In the genomic region with DNA sequence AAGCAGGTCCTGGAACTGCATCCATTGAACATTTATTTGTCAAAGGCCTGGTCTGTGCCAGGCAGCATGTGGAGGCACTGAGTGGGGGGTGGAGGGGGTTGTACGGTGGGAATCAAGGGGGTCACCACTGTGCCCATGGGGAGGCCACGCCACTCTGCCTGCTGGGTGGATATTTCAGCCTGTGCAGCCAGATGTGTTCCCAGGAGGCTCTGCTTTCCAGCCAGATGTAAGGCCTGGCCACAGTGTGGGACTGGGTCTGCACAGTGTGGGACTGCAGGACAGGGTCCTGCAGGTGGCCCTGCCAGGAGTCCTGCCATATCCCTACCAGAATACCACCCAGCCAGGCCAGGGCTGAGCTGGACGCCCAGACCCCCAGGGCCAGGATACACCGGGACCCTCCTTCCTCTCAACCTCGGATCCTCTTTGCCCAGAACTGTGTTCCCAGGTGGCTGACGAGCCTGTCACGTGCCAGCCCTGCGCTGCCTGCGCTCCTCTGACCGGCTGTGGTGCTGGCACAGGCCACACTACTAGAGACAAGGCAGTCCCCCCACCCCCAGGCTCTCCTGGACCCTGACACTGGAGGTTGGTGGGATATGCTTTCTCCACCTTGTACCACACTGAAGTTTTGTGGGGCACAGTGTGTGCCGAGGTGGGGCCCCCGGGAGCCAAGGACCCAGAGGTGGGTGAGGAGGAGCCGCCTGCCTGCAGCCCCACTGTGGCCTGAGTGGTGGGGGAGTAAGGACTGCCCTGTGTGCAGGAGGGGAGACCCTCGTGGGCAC, we compare ENCODE assay signal across 14 cellular contexts. TPM values are rescaled to one million over a fixed set of nuclear protein-coding genes. Genes with fewer than 3 reads are reported as not detected.
DNase-seq lines count a peak whose midpoint lies in the region; ATAC-seq, FAIRE-seq and TF ChIP-seq lines count a peak whose summit lies in the region.
"Had no signal": no experiment of that assay in that cellular context is flagged by ENCODE, and none has a peak within 500 bp of the region (broad histone marks: within the 10 kb centered on the region; RNA-seq: fewer than 3 reads in every experiment).

No MANE protein-coding gene starts in this region.

- H3K4me3 ChIP-seq in kidney (ENCODE audit: low read length in 2 of 2) (no peak overlapping the region), stomach smooth muscle (ENCODE audit: low read length in 2 of 2) (no peak overlapping the region), lower leg skin (ENCODE audit: low read depth, poor library complexity, severe bottlenecking) (no peak overlapping the region)
- H3K4me3 ChIP-seq: thoracic aorta had no signal

- WGBS in lower leg skin, 2 donors, result 71 to 80% methylated on average over 13 of the region's 14 CpGs

- no peak for ATAC-seq in HG03378 (IDR thresholded peaks at IDR 0.05; ENCODE audit: unreplicated experiment)

- no peaks in the 10 kb centered on the region for H3K9me3 ChIP-seq in kidney (ENCODE audit: control insufficient read depth in 1 of 2, low read length in 2 of 2)
- H3K9me3 ChIP-seq in stomach smooth muscle (ENCODE audit: control insufficient read depth in 2 of 2, low read length in 2 of 2), result no peaks in the 10 kb centered on the region
- H3K9me3 ChIP-seq: thoracic aorta had no signal

- H3K4me1 ChIP-seq in kidney (ENCODE audit: control insufficient read depth in 1 of 2, insufficient read depth in 1 of 2, low read depth in 1 of 2, low read length in 2 of 2), result peaks cover 6 to 9% of the 10 kb centered on the region in 2 donors
- peaks cover 44% of the 10 kb centered on the region for H3K4me1 ChIP-seq in stomach smooth muscle (ENCODE audit: control insufficient read depth, insufficient read depth, low read length)

- no peak overlapping the region for H3K4me3 Mint-ChIP-seq in activated CD4-positive, alpha-beta memory T cell treated with anti-CD3 and anti-CD28 coated beads for 36 hours
- no peak overlapping the region for H3K4me3 Mint-ChIP-seq in activated CD4-positive, alpha-beta memory T cell treated with anti-CD3 and anti-CD28 coated beads, Interleukin-2, amount 10 ng/mL, durations not matched to agents 7 days and 5 days

- H3K36me3 ChIP-seq in kidney (ENCODE audit: control insufficient read depth in 1 of 2, insufficient read depth in 2 of 2, low read length in 2 of 2) (peaks cover 8 to 26% of the 10 kb centered on the region in 2 donors), stomach smooth muscle (ENCODE audit: control insufficient read depth in 2 of 2, insufficient read depth in 2 of 2, low read length in 2 of 2) (peaks cover 33 to 40% of the 10 kb centered on the region in 2 donors)

- no peak for DNase-seq in activated CD4-positive, alpha-beta memory T cell treated with anti-CD3 and anti-CD28 coated beads for 36 hours
- no peak for DNase-seq in activated CD4-positive, alpha-beta memory T cell treated with anti-CD3 and anti-CD28 coated beads, Interleukin-2, amount 10 ng/mL, durations not matched to agents 7 days and 5 days
- peak; percentile 68 for DNase-seq in kidney
- no peak for DNase-seq in lower leg skin (ENCODE audit: low spot score in 2 of 2)
- DNase-seq in NAMALWA (ENCODE audit: low spot score), result no peak
- DNase-seq: activated CD4-positive, CD25-positive, alpha-beta regulatory T cell treated with anti-CD3 and anti-CD28 coated beads, Interleukin-2, amount 50 U/mL, for 72 hours; DMS79 treated with DMSO at 0.1 percent for 48 hours; stimulated activated CD4-positive, alpha-beta T cell treated with anti-CD3 and anti-CD28 coated beads, Interleukin-1b, Interleukin-23, amount 100 ng/mL, for 48 hours had no signal

- H3K27me3 Mint-ChIP-seq in activated CD4-positive, alpha-beta memory T cell treated with anti-CD3 and anti-CD28 coated beads for 36 hours, result no peaks in the 10 kb centered on the region
- H3K27me3 Mint-ChIP-seq in activated CD4-positive, alpha-beta memory T cell treated with anti-CD3 and anti-CD28 coated beads, Interleukin-2, amount 10 ng/mL, durations not matched to agents 7 days and 5 days, result no peaks in the 10 kb centered on the region

- intact Hi-C loops in activated CD4-positive, alpha-beta memory T cell treated with anti-CD3 and anti-CD28 coated beads for 36 hours (cut with micrococcal nuclease), result no loop called here
- intact Hi-C loops in kidney (cut with DNase I) (no loop called here), lower leg skin (cut with DNase I; ENCODE audit: low total_unique reads) (no loop called here)

- peaks cover 18% of the 10 kb centered on the region for H3K36me3 Mint-ChIP-seq in activated CD4-positive, alpha-beta memory T cell treated with anti-CD3 and anti-CD28 coated beads for 36 hours
- H3K36me3 Mint-ChIP-seq in activated CD4-positive, alpha-beta memory T cell treated with anti-CD3 and anti-CD28 coated beads, Interleukin-2, amount 10 ng/mL, durations not matched to agents 7 days and 5 days (ENCODE audit: low read depth), result peaks cover 35% of the 10 kb centered on the region

- H3K9me3 Mint-ChIP-seq in activated CD4-positive, alpha-beta memory T cell treated with anti-CD3 and anti-CD28 coated beads for 36 hours, result no peaks in the 10 kb centered on the region
- H3K9me3 Mint-ChIP-seq in activated CD4-positive, alpha-beta memory T cell treated with anti-CD3 and anti-CD28 coated beads, Interleukin-2, amount 10 ng/mL, durations not matched to agents 7 days and 5 days, result no peaks in the 10 kb centered on the region

- POLR2A ChIA-PET in activated CD4-positive, alpha-beta memory T cell treated with anti-CD3 and anti-CD28 coated beads for 36 hours (lab: Charles Lee), result interaction anchor here (1.2 kb wide), 1 partner anchor 16 kb away, joined by 3 read pairs; no protein-coding TSS in a partner anchor
- POLR2A ChIA-PET in activated CD4-positive, alpha-beta memory T cell treated with anti-CD3 and anti-CD28 coated beads, Interleukin-2, amount 10 ng/mL, durations not matched to agents 7 days and 5 days (lab: Charles Lee), result interaction anchor here (1.2 kb wide), 2 partner anchors 9 to 136 kb away, joined by 3 read pairs; no protein-coding TSS in a partner anchor

- H3K27me3 ChIP-seq in stomach smooth muscle (ENCODE audit: control insufficient read depth in 1 of 2, insufficient read depth in 2 of 2, low read length in 2 of 2), result no peaks in the 10 kb centered on the region

- TF ChIP-seq CTCF in VCaP (conservative IDR thresholded peaks at IDR 0.05) (no peak), kidney (IDR thresholded peaks at IDR 0.05; ENCODE audit: borderline replicate concordance, extremely low read depth, insufficient read depth) (no peak), lower leg skin (IDR thresholded peaks at IDR 0.05) (no peak)

- H3K9ac ChIP-seq in kidney (ENCODE audit: low read length in 2 of 2) (no peak overlapping the region), stomach smooth muscle (ENCODE audit: low read length in 2 of 2) (peak overlapping the region in 1 of 2 donors; percentile 29)
- H3K9ac ChIP-seq: KMS-11 had no signal

- H3K4me1 Mint-ChIP-seq in activated CD4-positive, alpha-beta memory T cell treated with anti-CD3 and anti-CD28 coated beads for 36 hours (ENCODE audit: low read depth), result peaks cover 5% of the 10 kb centered on the region
- H3K4me1 Mint-ChIP-seq in activated CD4-positive, alpha-beta memory T cell treated with anti-CD3 and anti-CD28 coated beads, Interleukin-2, amount 10 ng/mL, durations not matched to agents 7 days and 5 days, result peaks cover 6% of the 10 kb centered on the region

- CTCF ChIA-PET in activated CD4-positive, alpha-beta memory T cell treated with anti-CD3 and anti-CD28 coated beads for 36 hours (lab: Charles Lee), result no interaction called here
- CTCF ChIA-PET in activated CD4-positive, alpha-beta memory T cell treated with anti-CD3 and anti-CD28 coated beads, Interleukin-2, amount 10 ng/mL, durations not matched to agents 7 days and 5 days (lab: Charles Lee), result no interaction called here

- no peak for TF ChIP-seq POLR2A in lower leg skin (IDR thresholded peaks at IDR 0.05)

- FAIRE-seq in kidney (lab: Jason Lieb, UNC), result no peak
- FAIRE-seq: endometrium had no signal

- H3K27ac Mint-ChIP-seq in activated CD4-positive, alpha-beta memory T cell treated with anti-CD3 and anti-CD28 coated beads for 36 hours, result peak overlapping the region; percentile 40
- no peak overlapping the region for H3K27ac Mint-ChIP-seq in activated CD4-positive, alpha-beta memory T cell treated with anti-CD3 and anti-CD28 coated beads, Interleukin-2, amount 10 ng/mL, durations not matched to agents 7 days and 5 days

- H3K27ac ChIP-seq in VCaP (peak overlapping the region; percentile 85), kidney (ENCODE audit: low read depth in 2 of 2, low read length in 2 of 2) (no peak overlapping the region), stomach smooth muscle (ENCODE audit: low read length) (peak overlapping the region; percentile 66)
- H3K27ac ChIP-seq: KMS-11 had no signal

RNA-seq across cellular contexts. Expression of gene XRCC3, which starts 17.5 kb away (rescaled TPM):
- total RNA-seq in activated CD4-positive, alpha-beta memory T cell treated with anti-CD3 and anti-CD28 coated beads for 36 hours, result 10 to 100 TPM; 41.9 to 48.5 TPM
- total RNA-seq in activated CD4-positive, alpha-beta memory T cell treated with anti-CD3 and anti-CD28 coated beads, Interleukin-2, amount 10 ng/mL, durations not matched to agents 7 days and 5 days, result 10 to 100 TPM; 35.9 to 39.6 TPM
- total RNA-seq in kidney, result 6.3 TPM
- 2.8 TPM for polyA plus RNA-seq in kidney (ENCODE audit: insufficient read depth, low read depth, low replicate concordance)
- 10 to 100 TPM in 3 of 4 donors, 1 to 10 TPM in 1; 9.5 to 14.7 (median 12.3) TPM for total RNA-seq in lower leg skin

RNA-seq across cellular contexts. Expression of gene ZFYVE21, which starts 17.8 kb away (rescaled TPM):
- total RNA-seq in activated CD4-positive, alpha-beta memory T cell treated with anti-CD3 and anti-CD28 coated beads for 36 hours, result 10 to 100 TPM; 14.9 to 15.9 TPM
- 10 to 100 TPM; 17.4 to 17.8 TPM for total RNA-seq in activated CD4-positive, alpha-beta memory T cell treated with anti-CD3 and anti-CD28 coated beads, Interleukin-2, amount 10 ng/mL, durations not matched to agents 7 days and 5 days
- 70.9 TPM for total RNA-seq in kidney
- polyA plus RNA-seq in kidney (ENCODE audit: insufficient read depth, low read depth, low replicate concordance), result 67.8 TPM
- total RNA-seq in lower leg skin, result 100 to 1,000 TPM; 133 to 269 (median 154) TPM

Comparison
In these comparisons a context has a peak if more than half of its experiments do, and no peak if none do; other contexts are left out.
1. H3K27ac ChIP-seq: peak in VCaP (single experiment) and stomach smooth muscle (single experiment); none in kidney (0 of 2).